In genomic region chr5:80884086-80884813, GRCh38 we compare ENCODE assay signal across 20 cellular contexts.
DNase-seq lines count a peak whose midpoint lies in the region; ATAC-seq lines count a peak whose summit lies in the region.
"Had no signal": no experiment of that assay in that cellular context is flagged by ENCODE, and none has a peak within 500 bp of the region (broad histone marks: within the 10 kb centered on the region; RNA-seq: fewer than 3 reads in every experiment).

No MANE protein-coding gene starts in this region.

- H3K36me3 Mint-ChIP-seq in activated CD4-positive, alpha-beta memory T cell treated with anti-CD3 and anti-CD28 coated beads for 36 hours, result peaks cover 19% of the 10 kb centered on the region
- peaks cover 21% of the 10 kb centered on the region for H3K36me3 Mint-ChIP-seq in activated CD4-positive, alpha-beta memory T cell treated with anti-CD3 and anti-CD28 coated beads, Interleukin-2, amount 10 ng/mL, durations not matched to agents 7 days and 5 days (ENCODE audit: low read depth)
- peaks cover 6 to 25% (median 14%) of the 10 kb centered on the region in 3 donors for H3K36me3 Mint-ChIP-seq in CD8-positive, alpha-beta memory T cell
- H3K36me3 Mint-ChIP-seq in activated T-helper 2 cell treated with anti-CD3 and anti-CD28 coated beads, Interferon-gamma antibody, Interleukin-2, Interleukin-4, amounts not matched to agents 10 μg/mL and 5 μg/mL and 100 μg/mL, durations not matched to agents 14 hours and 24 hours and 36 hours (ENCODE audit: low read depth), result peaks cover 13% of the 10 kb centered on the region
- peaks cover 17 to 22% (median 18%) of the 10 kb centered on the region in 3 donors for H3K36me3 Mint-ChIP-seq in naive thymus-derived CD8-positive, alpha-beta T cell

- H3K4me1 ChIP-seq in CD8-positive, alpha-beta memory T cell (ENCODE audit: insufficient read depth, low read length), result no peaks in the 10 kb centered on the region
- H3K4me1 ChIP-seq: psoas muscle, SJSA1, suprapubic skin had no signal

- no peak overlapping the region for H3K4me3 Mint-ChIP-seq in activated CD4-positive, alpha-beta memory T cell treated with anti-CD3 and anti-CD28 coated beads for 36 hours
- H3K4me3 Mint-ChIP-seq in activated CD4-positive, alpha-beta memory T cell treated with anti-CD3 and anti-CD28 coated beads, Interleukin-2, amount 10 ng/mL, durations not matched to agents 7 days and 5 days, result no peak overlapping the region
- H3K4me3 Mint-ChIP-seq in CD8-positive, alpha-beta memory T cell, result no peak overlapping the region
- H3K4me3 Mint-ChIP-seq in activated T-helper 2 cell treated with anti-CD3 and anti-CD28 coated beads, Interferon-gamma antibody, Interleukin-2, Interleukin-4, amounts not matched to agents 10 μg/mL and 5 μg/mL and 100 μg/mL, durations not matched to agents 14 hours and 24 hours and 36 hours (ENCODE audit: low read depth), result no peak overlapping the region
- H3K4me3 Mint-ChIP-seq in naive thymus-derived CD8-positive, alpha-beta T cell, result no peak overlapping the region
- H3K4me3 Mint-ChIP-seq: dendritic cell treated with granulocyte-macrophage colony-stimulating factor and Interleukin-4, amounts not matched to agents 40 ng/mL and 50 ng/mL, for 4 days had no signal

- POLR2A ChIA-PET in activated CD4-positive, alpha-beta memory T cell treated with anti-CD3 and anti-CD28 coated beads for 36 hours (lab: Charles Lee), result interaction anchor here (1.2 kb wide), 1 partner anchor 13 kb away, joined by 3 read pairs; no protein-coding TSS in a partner anchor
- POLR2A ChIA-PET in activated CD4-positive, alpha-beta memory T cell treated with anti-CD3 and anti-CD28 coated beads, Interleukin-2, amount 10 ng/mL, durations not matched to agents 7 days and 5 days (lab: Charles Lee), result no interaction called here
- POLR2A ChIA-PET in CD8-positive, alpha-beta memory T cell (lab: Charles Lee), result no interaction called here
- POLR2A ChIA-PET in naive thymus-derived CD8-positive, alpha-beta T cell (lab: Charles Lee), result no interaction called here

- intact Hi-C loops in activated CD4-positive, alpha-beta memory T cell treated with anti-CD3 and anti-CD28 coated beads for 36 hours (cut with micrococcal nuclease), result loop anchor here (1.0 to 2.0 kb wide), 2 partner anchors 77 to 129 kb away; partner anchors contain the start of gene RASGRF2
- intact Hi-C loops in activated T-helper 2 cell treated with anti-CD3 and anti-CD28 coated beads, Interferon-gamma antibody, Interleukin-2, Interleukin-4, amounts not matched to agents 10 μg/mL and 5 μg/mL and 100 μg/mL, durations not matched to agents 14 hours and 24 hours and 36 hours (cut with micrococcal nuclease), result loop anchor here (2.0 kb wide), 1 partner anchor 19 kb away; no protein-coding TSS in a partner anchor
- intact Hi-C loops in left colon (cut with DNase I, micrococcal nuclease), result no loop called here

- no peak overlapping the region for H3K27ac ChIP-seq in CD8-positive, alpha-beta memory T cell (ENCODE audit: low read depth, low read length)
- H3K27ac ChIP-seq: psoas muscle, SJSA1, suprapubic skin had no signal

- no peaks in the 10 kb centered on the region for H3K9me3 ChIP-seq in CD8-positive, alpha-beta memory T cell (ENCODE audit: low read length)
- H3K9me3 ChIP-seq: psoas muscle, SJSA1, suprapubic skin had no signal

- CTCF ChIA-PET in activated CD4-positive, alpha-beta memory T cell treated with anti-CD3 and anti-CD28 coated beads for 36 hours (lab: Charles Lee), result no interaction called here
- CTCF ChIA-PET in activated CD4-positive, alpha-beta memory T cell treated with anti-CD3 and anti-CD28 coated beads, Interleukin-2, amount 10 ng/mL, durations not matched to agents 7 days and 5 days (lab: Charles Lee), result no interaction called here
- CTCF ChIA-PET in CD8-positive, alpha-beta memory T cell (lab: Charles Lee), result interaction anchor here (0.7 kb wide), 1 partner anchor 224 kb away, joined by 3 read pairs; no protein-coding TSS in a partner anchor

- peaks cover 21% of the 10 kb centered on the region for H3K4me1 Mint-ChIP-seq in activated CD4-positive, alpha-beta memory T cell treated with anti-CD3 and anti-CD28 coated beads for 36 hours (ENCODE audit: low read depth)
- H3K4me1 Mint-ChIP-seq in activated CD4-positive, alpha-beta memory T cell treated with anti-CD3 and anti-CD28 coated beads, Interleukin-2, amount 10 ng/mL, durations not matched to agents 7 days and 5 days, result peaks cover 12% of the 10 kb centered on the region
- H3K4me1 Mint-ChIP-seq in CD8-positive, alpha-beta memory T cell, result peaks cover 0 to 7% (median 2%) of the 10 kb centered on the region in 3 donors
- H3K4me1 Mint-ChIP-seq in activated T-helper 2 cell treated with anti-CD3 and anti-CD28 coated beads, Interferon-gamma antibody, Interleukin-2, Interleukin-4, amounts not matched to agents 10 μg/mL and 5 μg/mL and 100 μg/mL, durations not matched to agents 14 hours and 24 hours and 36 hours (ENCODE audit: low read depth), result peaks cover 16% of the 10 kb centered on the region
- peaks cover 5 to 13% (median 9%) of the 10 kb centered on the region in 4 donors for H3K4me1 Mint-ChIP-seq in naive thymus-derived CD8-positive, alpha-beta T cell

- H3K36me3 ChIP-seq in CD8-positive, alpha-beta memory T cell (ENCODE audit: insufficient read depth, low read length), result no peaks in the 10 kb centered on the region
- H3K36me3 ChIP-seq: SJSA1 had no signal

- H3K27me3 ChIP-seq in CD8-positive, alpha-beta memory T cell (ENCODE audit: insufficient read depth, low read length, poor library complexity, severe bottlenecking), result no peaks in the 10 kb centered on the region
- H3K27me3 ChIP-seq: SJSA1, suprapubic skin had no signal

- no peak overlapping the region for H3K4me3 ChIP-seq in CD8-positive, alpha-beta memory T cell (ENCODE audit: low read length)
- H3K4me3 ChIP-seq: lung, psoas muscle, SJSA1, suprapubic skin had no signal

- no peak for ATAC-seq in naive thymus-derived CD8-positive, alpha-beta T cell
- ATAC-seq in left colon (no peak), HG03378 (IDR thresholded peaks at IDR 0.05; ENCODE audit: unreplicated experiment) (no peak)
- ATAC-seq: psoas muscle had no signal

- no peak for DNase-seq in activated CD4-positive, alpha-beta memory T cell treated with anti-CD3 and anti-CD28 coated beads for 36 hours
- no peak for DNase-seq in activated CD4-positive, alpha-beta memory T cell treated with anti-CD3 and anti-CD28 coated beads, Interleukin-2, amount 10 ng/mL, durations not matched to agents 7 days and 5 days
- no peak for DNase-seq in CD8-positive, alpha-beta memory T cell
- DNase-seq in activated T-helper 2 cell treated with anti-CD3 and anti-CD28 coated beads, Interferon-gamma antibody, Interleukin-2, Interleukin-4, amounts not matched to agents 10 μg/mL and 5 μg/mL and 100 μg/mL, durations not matched to agents 14 hours and 24 hours and 36 hours (ENCODE audit: low spot score), result no peak
- no peak for DNase-seq in naive thymus-derived CD8-positive, alpha-beta T cell
- DNase-seq in left colon (no peak), NCI-H2196 treated with DMSO at 0.1 percent for 48 hours (lab: John Stamatoyannopoulos, UW; ENCODE audit: unreplicated experiment) (no peak)
- DNase-seq: activated CD4-positive, alpha-beta T cell treated with anti-CD3 and anti-CD28 coated beads for 48 hours; activated CD8-positive, alpha-beta memory T cell treated with anti-CD3 and anti-CD28 coated beads, Interleukin-2, amount 50 U/mL, for 4 hours; central memory CD4-positive, alpha-beta T cell; NCI-H1092 treated with DMSO at 0.1 percent for 48 hours; NCI-H2029 treated with DMSO at 0.1 percent for 48 hours; NCI-H345; NCI-H774; psoas muscle had no signal

- H3K9me3 Mint-ChIP-seq in activated CD4-positive, alpha-beta memory T cell treated with anti-CD3 and anti-CD28 coated beads for 36 hours, result no peaks in the 10 kb centered on the region
- peaks cover 2% of the 10 kb centered on the region for H3K9me3 Mint-ChIP-seq in activated CD4-positive, alpha-beta memory T cell treated with anti-CD3 and anti-CD28 coated beads, Interleukin-2, amount 10 ng/mL, durations not matched to agents 7 days and 5 days
- H3K9me3 Mint-ChIP-seq in CD8-positive, alpha-beta memory T cell, result no peaks in the 10 kb centered on the region
- no peaks in the 10 kb centered on the region for H3K9me3 Mint-ChIP-seq in activated T-helper 2 cell treated with anti-CD3 and anti-CD28 coated beads, Interferon-gamma antibody, Interleukin-2, Interleukin-4, amounts not matched to agents 10 μg/mL and 5 μg/mL and 100 μg/mL, durations not matched to agents 14 hours and 24 hours and 36 hours
- peaks cover 0 to 13% (median 0%) of the 10 kb centered on the region in 9 donors for H3K9me3 Mint-ChIP-seq in naive thymus-derived CD8-positive, alpha-beta T cell
- H3K9me3 Mint-ChIP-seq: dendritic cell treated with granulocyte-macrophage colony-stimulating factor and Interleukin-4, amounts not matched to agents 40 ng/mL and 50 ng/mL, for 4 days had no signal

- no peaks in the 10 kb centered on the region for H3K27me3 Mint-ChIP-seq in activated CD4-positive, alpha-beta memory T cell treated with anti-CD3 and anti-CD28 coated beads for 36 hours
- H3K27me3 Mint-ChIP-seq in activated CD4-positive, alpha-beta memory T cell treated with anti-CD3 and anti-CD28 coated beads, Interleukin-2, amount 10 ng/mL, durations not matched to agents 7 days and 5 days, result no peaks in the 10 kb centered on the region
- no peaks in the 10 kb centered on the region for H3K27me3 Mint-ChIP-seq in CD8-positive, alpha-beta memory T cell
- H3K27me3 Mint-ChIP-seq in activated T-helper 2 cell treated with anti-CD3 and anti-CD28 coated beads, Interferon-gamma antibody, Interleukin-2, Interleukin-4, amounts not matched to agents 10 μg/mL and 5 μg/mL and 100 μg/mL, durations not matched to agents 14 hours and 24 hours and 36 hours (ENCODE audit: low read depth), result no peaks in the 10 kb centered on the region
- H3K27me3 Mint-ChIP-seq in naive thymus-derived CD8-positive, alpha-beta T cell, result no peaks in the 10 kb centered on the region
- H3K27me3 Mint-ChIP-seq: dendritic cell treated with granulocyte-macrophage colony-stimulating factor and Interleukin-4, amounts not matched to agents 40 ng/mL and 50 ng/mL, for 4 days had no signal

- peak overlapping the region; percentile 61 for H3K27ac Mint-ChIP-seq in activated CD4-positive, alpha-beta memory T cell treated with anti-CD3 and anti-CD28 coated beads for 36 hours
- no peak overlapping the region for H3K27ac Mint-ChIP-seq in activated CD4-positive, alpha-beta memory T cell treated with anti-CD3 and anti-CD28 coated beads, Interleukin-2, amount 10 ng/mL, durations not matched to agents 7 days and 5 days
- peak overlapping the region in 7 of 8 donors; percentile 1 to 79 (median 41) for H3K27ac Mint-ChIP-seq in CD8-positive, alpha-beta memory T cell
- peak overlapping the region; percentile 67 for H3K27ac Mint-ChIP-seq in activated T-helper 2 cell treated with anti-CD3 and anti-CD28 coated beads, Interferon-gamma antibody, Interleukin-2, Interleukin-4, amounts not matched to agents 10 μg/mL and 5 μg/mL and 100 μg/mL, durations not matched to agents 14 hours and 24 hours and 36 hours
- peak overlapping the region in 7 of 10 donors; percentile 7 to 81 (median 30) for H3K27ac Mint-ChIP-seq in naive thymus-derived CD8-positive, alpha-beta T cell
- H3K27ac Mint-ChIP-seq: dendritic cell treated with granulocyte-macrophage colony-stimulating factor and Interleukin-4, amounts not matched to agents 40 ng/mL and 50 ng/mL, for 4 days had no signal

Comparison
In these comparisons a context has a peak if more than half of its experiments do, and no peak if none do; other contexts are left out.
1. intact Hi-C loops: an anchor here in activated CD4-positive, alpha-beta memory T cell treated with anti-CD3 and anti-CD28 coated beads for 36 hours (1.0 to 2.0 kb wide) and activated T-helper 2 cell treated with anti-CD3 and anti-CD28 coated beads, Interferon-gamma antibody, Interleukin-2, Interleukin-4, amounts not matched to agents 10 μg/mL and 5 μg/mL and 100 μg/mL, durations not matched to agents 14 hours and 24 hours and 36 hours (2.0 kb wide); none called in left colon.